In the genomic region with DNA sequence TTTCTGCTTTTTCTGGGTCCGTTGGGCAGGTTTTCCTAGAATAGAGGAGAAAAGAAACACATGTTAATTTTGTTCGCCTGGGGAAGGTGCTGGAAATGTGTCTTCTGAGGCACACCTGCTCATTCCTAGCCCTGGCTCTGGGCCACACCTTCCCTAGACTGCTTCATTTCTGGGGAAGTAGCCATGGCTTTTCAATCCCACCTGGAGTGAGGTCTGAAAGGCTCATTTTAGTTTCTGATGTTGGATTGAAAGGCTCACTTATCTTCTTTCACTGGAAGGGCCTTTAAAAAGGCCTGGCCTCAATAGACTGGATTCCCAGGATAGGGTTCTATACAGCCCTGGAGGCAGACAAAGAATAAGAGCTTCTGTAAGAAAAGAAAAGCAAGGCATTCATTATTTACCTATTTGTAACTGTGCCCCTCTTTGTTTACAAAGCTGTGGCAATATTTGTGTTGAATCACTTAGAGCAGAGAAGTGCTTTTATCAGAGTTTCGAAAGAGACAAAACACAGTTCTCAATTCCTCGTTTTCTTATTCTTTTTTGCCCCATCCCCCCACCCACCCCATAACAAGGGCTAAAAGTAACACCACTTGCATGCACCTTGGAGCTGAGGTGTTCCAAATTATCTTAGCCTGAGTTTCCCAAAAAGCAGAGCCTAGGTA, we compare ENCODE assay signal across 19 cellular contexts.
DNase-seq lines count a peak whose midpoint lies in the region; ATAC-seq, FAIRE-seq and TF ChIP-seq lines count a peak whose summit lies in the region.
"Had no signal": no experiment of that assay in that cellular context is flagged by ENCODE, and none has a peak within 500 bp of the region (broad histone marks: within the 10 kb centered on the region; RNA-seq: fewer than 3 reads in every experiment).

No MANE protein-coding gene starts in this region.

- no peak overlapping the region for H3K23ac ChIP-seq in H1 (ENCODE audit: insufficient read length)

- H3K18ac ChIP-seq in H1 (ENCODE audit: extremely low read depth, low read length): no peak overlapping the region

- no peaks in the 10 kb centered on the region for H3K79me1 ChIP-seq in H1 (ENCODE audit: low read depth, low read length)

- H3K4me3 ChIP-seq in A549: no peak overlapping the region
- H3K4me3 ChIP-seq in H1 (ENCODE audit: extremely low read depth in 1 of 4, insufficient read depth in 2 of 4, low read depth in 3 of 4, low read length in 4 of 4): no peak overlapping the region
- H3K4me3 ChIP-seq: esophagus muscularis mucosa, mucosa of descending colon, thoracic aorta had no signal

- peaks cover 4% of the 10 kb centered on the region; the same call in 1 of the 3 replicates for H3K4me1 ChIP-seq in A549
- H3K4me1 ChIP-seq in H1 (replicated peaks in 1 of 4; ENCODE audit: control insufficient read depth in 3 of 4, insufficient read depth in 4 of 4, low read length in 3 of 4): peaks cover 0 to 13% (median 2%) of the 10 kb centered on the region in 4 experiments; a peak in 3 of 7 replicates
- H3K4me1 ChIP-seq: esophagus muscularis mucosa had no signal

- no peaks in the 10 kb centered on the region for H3K9me3 ChIP-seq in A549
- no peaks in the 10 kb centered on the region for H3K9me3 ChIP-seq in H1 (ENCODE audit: insufficient read depth in 2 of 2, low read depth in 1 of 2, low read length in 1 of 2)
- H3K9me3 ChIP-seq: esophagus muscularis mucosa, mucosa of descending colon, thoracic aorta had no signal

- FAIRE-seq in A549 (lab: Jason Lieb, UNC) (no peak), H1 (lab: Jason Lieb, UNC) (no peak), GM12892 (lab: Jason Lieb, UNC) (no peak)

- H2AK5ac ChIP-seq in H1 (ENCODE audit: low read depth, low read length): no peak overlapping the region

- H3K4me2 ChIP-seq in A549: peak overlapping the region; percentile 50
- peak overlapping the region; percentile 8 to 59; a peak in 2 of 4 replicates for H3K4me2 ChIP-seq in H1 (ENCODE audit: insufficient read depth in 1 of 2, low read depth in 2 of 2, low read length in 2 of 2)
- H3K4me2 ChIP-seq: KMS-11 had no signal

- no peaks in the 10 kb centered on the region for H3K23me2 ChIP-seq in H1 (ENCODE audit: low read depth, low read length)

- H3K56ac ChIP-seq in H1 (replicated peaks; ENCODE audit: insufficient read length, low read depth, low read length): no peak overlapping the region

- no peak overlapping the region for H2AFZ ChIP-seq in H1 (ENCODE audit: low read length)

- no peaks in the 10 kb centered on the region for H3K27me3 ChIP-seq in H1 (replicated peaks in 1 of 4; ENCODE audit: control insufficient read depth in 3 of 4, extremely low read depth in 1 of 4, insufficient read depth in 3 of 4, low read length in 3 of 4)
- H3K27me3 ChIP-seq: esophagus muscularis mucosa had no signal

- TF ChIP-seq RAD21 in A549 (conservative IDR thresholded peaks at IDR 0.05 in 1 of 2, IDR thresholded peaks at IDR 0.05 in 1 of 2) (no peak), H1 (IDR thresholded peaks at IDR 0.05 in 1 of 2, conservative IDR thresholded peaks at IDR 0.05 in 1 of 2; ENCODE audit: low read depth in 2 of 2, low read length in 2 of 2) (no peak)

- H3K14ac ChIP-seq in H1 (ENCODE audit: insufficient read length): no peak overlapping the region

- H4K5ac ChIP-seq in H1 (ENCODE audit: insufficient read length, low read depth, low read length): no peak overlapping the region

- no peak overlapping the region for H2BK15ac ChIP-seq in H1 (ENCODE audit: low read length)

- no peaks in the 10 kb centered on the region for H3K36me3 ChIP-seq in H1 (ENCODE audit: control insufficient read depth in 2 of 4, insufficient read depth in 4 of 4, low read length in 3 of 4)
- H3K36me3 ChIP-seq: esophagus muscularis mucosa, thoracic aorta had no signal

- H2BK120ac ChIP-seq in H1 (replicated peaks; ENCODE audit: low read depth, low read length): no peak overlapping the region

- no peak overlapping the region for H3K27ac ChIP-seq in A549
- no peak overlapping the region for H3K27ac ChIP-seq in H1 (ENCODE audit: low read depth, low read length)
- H3K27ac ChIP-seq: esophagus muscularis mucosa, KMS-11, thoracic aorta had no signal

- H2BK12ac ChIP-seq in H1 (ENCODE audit: low read depth, low read length): no peak overlapping the region

- H3K9ac ChIP-seq in H1 (replicated peaks in 1 of 4; ENCODE audit: extremely low read depth in 1 of 4, low read depth in 3 of 4, low read length in 3 of 4): no peak overlapping the region
- H3K9ac ChIP-seq: KMS-11 had no signal

- DNase-seq in A549 (ENCODE audit: low read depth in 1 of 2, low spot score in 1 of 2) (peak in 1 of 2 experiments; percentile 23), NCI-H1092 (lab: John Stamatoyannopoulos, UW) (peak; percentile 63), NCI-H345 (lab: John Stamatoyannopoulos, UW) (peak; percentile 96), H1 (ENCODE audit: low read depth in 1 of 2, low spot score in 2 of 2) (no peak), GM12892 (ENCODE audit: insufficient read length) (no peak), C1 segment of cervical spinal cord (lab: John Stamatoyannopoulos, UW) (no peak)
- DNase-seq: activated CD4-positive, alpha-beta T cell treated with anti-CD3 and anti-CD28 coated beads, Interleukin-2, amount 50 U/mL, for 1 hour; activated naive CD4-positive, alpha-beta T cell; amygdala; central memory CD4-positive, alpha-beta T cell; H9; mucosa of descending colon; NCI-H1048; stimulated activated CD4-positive, alpha-beta T cell treated with anti-CD3 and anti-CD28 coated beads, Interleukin-15, amount 100 ng/mL, for 24 hours had no signal

- H4K8ac ChIP-seq in H1 (ENCODE audit: extremely low read depth, insufficient read depth, low read length): no peak overlapping the region

- ATAC-seq in A549: peak; percentile 68 to 81
- no peak for ATAC-seq in HG02678 (IDR thresholded peaks at IDR 0.05; ENCODE audit: unreplicated experiment)
- ATAC-seq in HG03571 (IDR thresholded peaks at IDR 0.05; ENCODE audit: unreplicated experiment): no peak
- ATAC-seq: mucosa of descending colon had no signal

- TF ChIP-seq EP300 in A549 (IDR thresholded peaks at IDR 0.05) (peak in 1 of 2 experiments; percentile 16; a peak in 1 of 5 replicates), H1 (IDR thresholded peaks at IDR 0.05; ENCODE audit: borderline replicate concordance in 1 of 2, low read depth in 2 of 2, low read length in 2 of 2) (no peak)

- TF ChIP-seq CTCF in A549 (IDR thresholded peaks at IDR 0.05) (no peak), H1 (IDR thresholded peaks at IDR 0.05; ENCODE audit: control extremely low read depth in 1 of 3, insufficient read depth in 1 of 3, low read depth in 1 of 3, low read length in 3 of 3) (no peak)

- CTCF ChIA-PET in A549 (lab: Yijun Ruan, JAX) (interaction anchor here (1.4 kb wide), 1 partner anchor 23 kb away, joined by 4 read pairs; no protein-coding TSS in a partner anchor), H1 (lab: Charles Lee; ENCODE audit: partially characterized antibody) (no interaction called here)

- no peak overlapping the region for H4K91ac ChIP-seq in H1 (replicated peaks; ENCODE audit: insufficient read length, low read length)

- no peak for TF ChIP-seq POLR2A in A549 (IDR thresholded peaks at IDR 0.05; ENCODE audit: low read length)
- TF ChIP-seq POLR2A in H1 (IDR thresholded peaks at IDR 0.05; ENCODE audit: control extremely low read depth in 1 of 2, low read depth in 2 of 2, low read length in 2 of 2): no peak
- TF ChIP-seq POLR2A in GM12892 (IDR thresholded peaks at IDR 0.05; ENCODE audit: low read depth, low read length): no peak

- H2BK5ac ChIP-seq in H1 (ENCODE audit: low read depth, low read length): no peak overlapping the region

- no peaks in the 10 kb centered on the region for H4K20me1 ChIP-seq in H1 (replicated peaks in 1 of 2; ENCODE audit: control insufficient read depth in 1 of 2, insufficient read depth in 2 of 2, low read length in 2 of 2)

- H2BK20ac ChIP-seq in H1 (ENCODE audit: low read length): no peak overlapping the region

- H3K79me2 ChIP-seq in H1 (ENCODE audit: control insufficient read depth in 1 of 2, insufficient read depth in 2 of 2, low read length in 2 of 2): no peaks in the 10 kb centered on the region

- 4% methylated on average over 4 of the region's 4 CpGs for WGBS in A549 (ENCODE audit: missing lambda C conversion rate)
- 53% methylated on average over 4 of the region's 4 CpGs; no CpG with 5 or more reads in 1 of the 2 experiments for WGBS in H1 (ENCODE audit: extremely low coverage in 1 of 2, insufficient coverage in 1 of 2, insufficient read length in 1 of 2, insufficient replicate concordance in 2 of 2, low coverage in 1 of 2, low lambda C conversion rate in 2 of 2, missing lambda C conversion rate in 1 of 2), 2 experiments

- POLR2A ChIA-PET in A549 (lab: Yijun Ruan, JAX): no interaction called here
- POLR2A ChIA-PET in H1 (lab: Charles Lee; ENCODE audit: partially characterized antibody): no interaction called here

- H3K4ac ChIP-seq in H1 (replicated peaks; ENCODE audit: insufficient read length, low read depth, low read length): no peak overlapping the region

TF ChIP-seq in A549, 52 proteins besides CTCF, POLR2A, EP300 and RAD21 (continues in another document):
- TF ChIP-seq HOXB13 (CRISPR knock-in tag; IDR thresholded peaks at IDR 0.05; ENCODE audit: low read depth) (no peak), EHMT2 (IDR thresholded peaks at IDR 0.05; ENCODE audit: low read depth) (no peak), FOSL2 (IDR thresholded peaks at IDR 0.05) (no peak), FOSL2 (CRISPR knock-in tag; IDR thresholded peaks at IDR 0.05) (peak; percentile 62), JUNB (IDR thresholded peaks at IDR 0.05) (peak; percentile 40; the same call in 1 of the 2 replicates), CEBPB (IDR thresholded peaks at IDR 0.05) (peak; percentile 58 to 74), CBX8 (IDR thresholded peaks at IDR 0.05) (no peak), SREBF2 (IDR thresholded peaks at IDR 0.05) (no peak), CHD4 (IDR thresholded peaks at IDR 0.05; ENCODE audit: borderline replicate concordance) (no peak)

TF ChIP-seq in H1, 55 proteins besides CTCF, POLR2A, EP300 and RAD21 (continues in another document):
- no peak for TF ChIP-seq MAFK (IDR thresholded peaks at IDR 0.05; ENCODE audit: low read depth, low read length)
- TF ChIP-seq CEBPB (IDR thresholded peaks at IDR 0.05; ENCODE audit: low read depth, low read length): no peak

Comparison
In these comparisons a context has a peak if more than half of its experiments do, and no peak if none do; other contexts are left out.
1. ATAC-seq: peak in A549 (2 of 2); none in HG02678 (single experiment) and HG03571 (single experiment).
2. DNase-seq: peak in NCI-H1092 (single experiment) and NCI-H345 (single experiment); none in H1 (0 of 2), GM12892 (single experiment) and C1 segment of cervical spinal cord (0 of 14).